In genomic region chr12:105916698-105917059, GRCh38 we compare ENCODE assay signal across 12 cellular contexts.
DNase-seq lines count a peak whose midpoint lies in the region; ATAC-seq and TF ChIP-seq lines count a peak whose summit lies in the region.
"Had no signal": no experiment of that assay in that cellular context is flagged by ENCODE, and none has a peak within 500 bp of the region (broad histone marks: within the 10 kb centered on the region; RNA-seq: fewer than 3 reads in every experiment).

No MANE protein-coding gene starts in this region.

- H3K9me3 ChIP-seq in GM23248 (ENCODE audit: low read depth) = no peaks in the 10 kb centered on the region
- H3K9me3 ChIP-seq in adipocyte (ENCODE audit: control insufficient read depth, low read length) = peaks cover 3% of the 10 kb centered on the region
- H3K9me3 ChIP-seq: BLaER1 had no signal

- intact Hi-C loops in CD14-positive monocyte (cut with micrococcal nuclease) = no loop called here

- no peaks in the 10 kb centered on the region for H3K36me3 ChIP-seq in GM23248 (ENCODE audit: low read depth)
- no peaks in the 10 kb centered on the region for H3K36me3 ChIP-seq in adipocyte (ENCODE audit: control insufficient read depth, insufficient read depth, low read length, severe bottlenecking)
- H3K36me3 ChIP-seq: BLaER1, HAP-1 had no signal

- no peaks in the 10 kb centered on the region for H3K27me3 Mint-ChIP-seq in mesothelial cell of epicardium (ENCODE audit: low read depth)
- peaks cover 0 to 3% (median 0%) of the 10 kb centered on the region in 3 donors for H3K27me3 Mint-ChIP-seq in CD14-positive monocyte (ENCODE audit: low read depth in 3 of 3)
- H3K27me3 Mint-ChIP-seq: CD4-positive, CD25-positive, alpha-beta regulatory T cell had no signal

- peak overlapping the region; percentile 16 for H3K4me2 ChIP-seq in GM23248 (ENCODE audit: unreplicated experiment)
- H3K4me2 ChIP-seq: A549, BLaER1 had no signal

- no peak overlapping the region for H3K9ac ChIP-seq in GM23248
- H3K9ac ChIP-seq in adipocyte (ENCODE audit: low read length) = no peak overlapping the region
- H3K9ac ChIP-seq: BLaER1 had no signal

- in situ Hi-C loops in GM23248 (cut with MboI) = no loop called here

- no peak for ATAC-seq in HG03354 (IDR thresholded peaks at IDR 0.05; ENCODE audit: poor library complexity, severe bottlenecking, unreplicated experiment)
- ATAC-seq in HG03565 (IDR thresholded peaks at IDR 0.05; ENCODE audit: unreplicated experiment) = no peak
- ATAC-seq: A549, K562 had no signal

- no peaks in the 10 kb centered on the region for H3K79me2 ChIP-seq in GM23248 (ENCODE audit: insufficient read depth)

- no peak for DNase-seq in GM23248
- peak; percentile 30 for DNase-seq in adipocyte (ENCODE audit: low read depth)
- DNase-seq in mesothelial cell of epicardium (ENCODE audit: low spot score in 2 of 2, unreplicated experiment in 2 of 2) = no peak
- no peak for DNase-seq in CD14-positive monocyte (ENCODE audit: low spot score)
- DNase-seq: CD4-positive, CD25-positive, alpha-beta regulatory T cell had no signal

- H3K4me1 ChIP-seq in GM23248 (ENCODE audit: insufficient read depth) (peaks cover 14% of the 10 kb centered on the region), adipocyte (ENCODE audit: control insufficient read depth, insufficient read depth, low read length) (no peaks in the 10 kb centered on the region)
- H3K4me1 ChIP-seq: BLaER1 had no signal

- H3K4me3 Mint-ChIP-seq in mesothelial cell of epicardium (no peak overlapping the region), CD14-positive monocyte (no peak overlapping the region)
- H3K4me3 Mint-ChIP-seq: CD4-positive, CD25-positive, alpha-beta regulatory T cell had no signal

- H3K27ac ChIP-seq in GM23248 = no peak overlapping the region
- H3K27ac ChIP-seq: A549, BLaER1, HL-60 had no signal

- H3K27ac Mint-ChIP-seq in mesothelial cell of epicardium = peak overlapping the region; percentile 53
- H3K27ac Mint-ChIP-seq in CD14-positive monocyte = no peak overlapping the region
- H3K27ac Mint-ChIP-seq: CD4-positive, CD25-positive, alpha-beta regulatory T cell had no signal

- peaks cover 30% of the 10 kb centered on the region for H3K4me1 Mint-ChIP-seq in mesothelial cell of epicardium
- no peaks in the 10 kb centered on the region for H3K4me1 Mint-ChIP-seq in CD14-positive monocyte
- H3K4me1 Mint-ChIP-seq: CD4-positive, CD25-positive, alpha-beta regulatory T cell had no signal

- no peaks in the 10 kb centered on the region for H3K36me3 Mint-ChIP-seq in mesothelial cell of epicardium
- no peaks in the 10 kb centered on the region for H3K36me3 Mint-ChIP-seq in CD14-positive monocyte
- H3K36me3 Mint-ChIP-seq: CD4-positive, CD25-positive, alpha-beta regulatory T cell had no signal

- 87 to 96% methylated on average over 1 of the region's 1 CpG for WGBS in GM23248 (ENCODE audit: low coverage in 1 of 2, low lambda C conversion rate in 2 of 2, missing lambda C conversion rate in 2 of 2), 2 experiments

- H3K9me3 Mint-ChIP-seq in mesothelial cell of epicardium (peaks cover 19% of the 10 kb centered on the region), CD14-positive monocyte (peaks cover 0 to 2% (median 0%) of the 10 kb centered on the region in 7 donors)

- no peak overlapping the region for H3K4me3 ChIP-seq in GM23248
- H3K4me3 ChIP-seq in adipocyte (ENCODE audit: low read length) = no peak overlapping the region
- H3K4me3 ChIP-seq: A549, BLaER1, HAP-1, K562 had no signal

- peaks cover 2% of the 10 kb centered on the region; the same call in 1 of the 2 replicates for H3K9me2 ChIP-seq in GM23248 (ENCODE audit: insufficient read depth)

- H2AFZ ChIP-seq in GM23248 = 0 out of 2 replicates have a peak overlapping the region, but pooled peaks have one; percentile 2

- H4K20me1 ChIP-seq in GM23248 (ENCODE audit: insufficient read depth) = no peaks in the 10 kb centered on the region
- H4K20me1 ChIP-seq: BLaER1 had no signal

- no peak for TF ChIP-seq CTCF in mesothelial cell of epicardium (IDR thresholded peaks at IDR 0.05; ENCODE audit: unreplicated experiment)
- no peak for TF ChIP-seq CTCF in CD14-positive monocyte (IDR thresholded peaks at IDR 0.05)

- H3F3A ChIP-seq in GM23248 (ENCODE audit: insufficient read depth) = peaks cover 9% of the 10 kb centered on the region; the same call in 1 of the 2 replicates

- H3K27me3 ChIP-seq in GM23248 (replicated peaks; ENCODE audit: insufficient read depth) = no peaks in the 10 kb centered on the region
- H3K27me3 ChIP-seq in adipocyte (replicated peaks; ENCODE audit: control insufficient read depth, insufficient read depth, low read length) = no peaks in the 10 kb centered on the region
- H3K27me3 ChIP-seq: BLaER1 had no signal
